ENCODE assay signal across 8 cellular contexts in genomic region chr14:36070056-36071043, GRCh38.
DNase-seq lines count a peak whose midpoint lies in the region; ATAC-seq, FAIRE-seq and TF ChIP-seq lines count a peak whose summit lies in the region.

No MANE protein-coding gene starts in this region.

- CTCF ChIA-PET in Calu3 (lab: Charles Lee), result interaction anchor here (0.6 to 3.0 kb wide), 25 partner anchors 8 to 534 kb away, joined by 3 to 36 read pairs (median 4); partner anchors contain the start of gene BRMS1L

- no peaks in the 10 kb centered on the region for H4K20me1 ChIP-seq in astrocyte (ENCODE audit: insufficient read depth, low read length)

- H3K27me3 ChIP-seq in astrocyte (ENCODE audit: insufficient read depth, low read length), result no peaks in the 10 kb centered on the region

- TF ChIP-seq RAD21 in Ishikawa (IDR thresholded peaks at IDR 0.05; ENCODE audit: low read depth), result peak; percentile 88

- H3K79me2 ChIP-seq in astrocyte (ENCODE audit: insufficient read depth, low read length), result no peaks in the 10 kb centered on the region

- TF ChIP-seq CTCF in Calu3 (IDR thresholded peaks at IDR 0.05; ENCODE audit: unreplicated experiment) (peak; percentile 73), astrocyte (IDR thresholded peaks at IDR 0.05; ENCODE audit: insufficient read depth, low read depth, low read length) (peak; percentile 87)

- H3K9me3 Mint-ChIP-seq in Calu3 (ENCODE audit: low read depth, unreplicated experiment) (no peaks in the 10 kb centered on the region), astrocyte (ENCODE audit: unreplicated experiment) (no peaks in the 10 kb centered on the region)

- peaks cover 8% of the 10 kb centered on the region for H3K4me1 ChIP-seq in astrocyte (ENCODE audit: insufficient read depth, low read length)

- H3K27ac ChIP-seq in astrocyte (ENCODE audit: low read depth, low read length), result no peak overlapping the region

- H3K4me1 Mint-ChIP-seq in Calu3 (ENCODE audit: low read depth, unreplicated experiment) (peaks cover 20% of the 10 kb centered on the region), astrocyte (ENCODE audit: low read depth, unreplicated experiment) (no peaks in the 10 kb centered on the region)

- no peak overlapping the region for H3K4me3 ChIP-seq in astrocyte (ENCODE audit: insufficient read depth, low read depth, low read length)

- no TSS peak for BruUV-seq in Calu3 (replicated peaks; lab: Mats Ljungman, UMichigan)

- H2AFZ ChIP-seq in astrocyte (ENCODE audit: low read depth, low read length), result no peak overlapping the region

- intact Hi-C loops in Calu3 (cut with micrococcal nuclease; ENCODE audit: unreplicated experiment), result loop anchor here (1.0 to 2.0 kb wide), 3 partner anchors 136 to 535 kb away; no protein-coding TSS in a partner anchor

- peak; percentile 64 for ATAC-seq in GM19397 (IDR thresholded peaks at IDR 0.05; ENCODE audit: unreplicated experiment)
- ATAC-seq in HG03520 (IDR thresholded peaks at IDR 0.05; ENCODE audit: unreplicated experiment), result no peak

- no peaks in the 10 kb centered on the region for H3K36me3 ChIP-seq in astrocyte (ENCODE audit: insufficient read depth, low read length)

- H3K27ac Mint-ChIP-seq in Calu3 (ENCODE audit: unreplicated experiment), result peak overlapping the region; percentile 91
- H3K27ac Mint-ChIP-seq in astrocyte (ENCODE audit: unreplicated experiment), result no peak overlapping the region

- no peak overlapping the region for H3K9ac ChIP-seq in astrocyte (ENCODE audit: low read length)

- no peak overlapping the region for H3K4me2 ChIP-seq in astrocyte (ENCODE audit: low read length)

- no peaks in the 10 kb centered on the region for H3K9me3 ChIP-seq in astrocyte (ENCODE audit: insufficient read depth, low read depth, low read length)

- DNase-seq in Calu3, result peak; percentile 78
- peak; percentile 8 for DNase-seq in NOMO-1 treated with dmso at 0.1 percent for 144 hours (lab: John Stamatoyannopoulos, UW; ENCODE audit: unreplicated experiment)
- DNase-seq in astrocyte (ENCODE audit: low read depth), result peak; percentile 51
- peak; percentile 70 for DNase-seq in iPS-NIHi11 (ENCODE audit: low spot score)
- peak; percentile 29 for DNase-seq in stimulated activated CD4-positive, alpha-beta T cell treated with anti-CD3 and anti-CD28 coated beads, Interleukin-4, amount 100 ng/mL, for 1 hour

- peaks cover 10% of the 10 kb centered on the region for H3K36me3 Mint-ChIP-seq in Calu3 (ENCODE audit: insufficient read depth, unreplicated experiment)
- H3K36me3 Mint-ChIP-seq in astrocyte (ENCODE audit: low read depth, unreplicated experiment), result no peaks in the 10 kb centered on the region

- FAIRE-seq in astrocyte (lab: Jason Lieb, UNC), result no peak

- TF ChIP-seq EP300 in Ishikawa (IDR thresholded peaks at IDR 0.05; ENCODE audit: borderline replicate concordance), result no peak

- H3K27me3 Mint-ChIP-seq in Calu3 (ENCODE audit: unreplicated experiment) (no peaks in the 10 kb centered on the region), astrocyte (ENCODE audit: low read depth, unreplicated experiment) (peaks cover under 1% of the 10 kb centered on the region)

- H3K4me3 Mint-ChIP-seq in Calu3 (ENCODE audit: low read depth, unreplicated experiment) (peak overlapping the region; percentile 54), astrocyte (ENCODE audit: unreplicated experiment) (no peak overlapping the region)

TF ChIP-seq in Ishikawa, 13 proteins besides CTCF, POLR2A, EP300 and RAD21:
- no peak for TF ChIP-seq ZBTB7A (IDR thresholded peaks at IDR 0.05; ENCODE audit: low read depth)
- TF ChIP-seq NFIC (IDR thresholded peaks at IDR 0.05), result no peak
- no peak for TF ChIP-seq YY1 (IDR thresholded peaks at IDR 0.05; ENCODE audit: low read depth)
- TF ChIP-seq MAX (IDR thresholded peaks at IDR 0.05), result no peak
- TF ChIP-seq, protein P1, sequence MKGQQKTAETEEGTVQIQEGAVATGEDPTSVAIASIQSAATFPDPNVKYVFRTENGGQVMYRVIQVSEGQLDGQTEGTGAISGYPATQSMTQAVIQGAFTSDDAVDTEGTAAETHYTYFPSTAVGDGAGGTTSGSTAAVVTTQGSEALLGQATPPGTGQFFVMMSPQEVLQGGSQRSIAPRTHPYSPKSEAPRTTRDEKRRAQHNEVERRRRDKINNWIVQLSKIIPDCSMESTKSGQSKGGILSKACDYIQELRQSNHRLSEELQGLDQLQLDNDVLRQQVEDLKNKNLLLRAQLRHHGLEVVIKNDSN (IDR thresholded peaks at IDR 0.05), result no peak

Comparison
In these comparisons a context has a peak if more than half of its experiments do, and no peak if none do; other contexts are left out.
1. DNase-seq: peak in every context shown above with its lines; median percentile 78 in Calu3; 70 in iPS-NIHi11; 51 in astrocyte; 29 in stimulated activated CD4-positive, alpha-beta T cell treated with anti-CD3 and anti-CD28 coated beads, Interleukin-4, amount 100 ng/mL, for 1 hour; 8 in NOMO-1 treated with dmso at 0.1 percent for 144 hours.